ENCODE assay signal across 10 cellular contexts in the genomic region with DNA sequence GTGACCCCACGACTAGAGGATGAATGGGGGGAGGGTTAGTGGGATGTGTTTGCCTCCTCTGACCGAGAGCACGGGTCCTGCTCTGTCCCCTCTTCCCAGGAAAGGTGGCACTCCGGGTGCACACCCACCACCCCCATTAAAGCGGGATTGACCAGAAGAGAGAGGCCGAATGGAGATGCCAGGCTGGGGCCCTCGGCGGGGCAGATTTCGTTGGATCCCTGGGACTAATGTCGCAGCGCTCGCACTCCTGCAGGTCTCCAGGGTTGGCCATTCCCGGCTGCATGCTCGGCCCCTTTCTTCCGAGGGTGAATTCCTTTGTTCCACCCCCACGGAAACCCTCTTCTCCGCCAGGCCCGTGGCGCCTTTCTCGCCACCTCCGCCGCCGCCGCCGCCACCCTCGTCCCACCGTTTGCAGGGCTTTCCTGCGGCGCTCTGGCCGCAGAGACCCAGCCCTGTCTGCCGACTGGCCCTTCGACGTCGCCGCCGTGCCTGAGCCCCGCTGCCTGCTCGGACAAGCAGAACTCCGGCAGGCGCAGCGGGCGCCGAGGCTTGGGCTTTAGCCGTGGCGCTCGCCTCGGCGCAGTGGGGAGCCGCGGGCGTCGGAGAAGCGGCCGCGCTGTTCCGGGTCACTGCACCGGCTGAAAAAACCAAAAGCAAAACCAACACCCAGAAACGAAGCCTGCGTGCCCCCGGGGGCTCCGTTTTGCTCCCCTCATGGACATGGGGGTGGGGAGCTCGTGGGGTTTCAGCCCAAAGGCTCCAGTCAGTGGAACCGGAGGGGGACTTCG. TPM values are rescaled to one million over a fixed set of nuclear protein-coding genes. Genes with fewer than 3 reads are reported as not detected.
DNase-seq lines count a peak whose midpoint lies in the region; ATAC-seq and TF ChIP-seq lines count a peak whose summit lies in the region.
"Had no signal": no experiment of that assay in that cellular context is flagged by ENCODE, and none has a peak within 500 bp of the region (broad histone marks: within the 10 kb centered on the region; RNA-seq: fewer than 3 reads in every experiment).

No MANE protein-coding gene starts in this region.

- intact Hi-C loops in psoas muscle (cut with DNase I), result no loop called here

- H3K36me3 ChIP-seq in NT2/D1 (ENCODE audit: insufficient read depth, insufficient read length, low read length) (no peaks in the 10 kb centered on the region), esophagus (ENCODE audit: control insufficient read depth in 2 of 2, insufficient read depth in 2 of 2, low read length in 1 of 2) (no peaks in the 10 kb centered on the region), psoas muscle (ENCODE audit: insufficient read depth in 1 of 2, low read depth in 1 of 2) (no peaks in the 10 kb centered on the region)
- H3K36me3 ChIP-seq: MG63 had no signal

- H3K27ac ChIP-seq in esophagus (ENCODE audit: low read depth in 2 of 2, low read length in 1 of 2) (no peak overlapping the region), psoas muscle (no peak overlapping the region)

- ATAC-seq in psoas muscle, result peak in 1 of 4 donors; percentile 48

- H3K4me1 ChIP-seq in NT2/D1 (ENCODE audit: insufficient read depth, insufficient read length), result peaks cover 25% of the 10 kb centered on the region
- peaks cover 0 to 8% of the 10 kb centered on the region in 2 donors for H3K4me1 ChIP-seq in esophagus (ENCODE audit: control insufficient read depth in 2 of 2, insufficient read depth in 2 of 2, low read length in 1 of 2)
- peaks cover 7% of the 10 kb centered on the region for H3K4me1 ChIP-seq in psoas muscle

- H3K4me3 ChIP-seq in NT2/D1 (ENCODE audit: insufficient read length, low read depth), result peak overlapping the region; percentile 28
- peak overlapping the region; percentile 4 to 19 for H3K4me3 ChIP-seq in esophagus (ENCODE audit: low read depth in 1 of 2, low read length in 2 of 2)
- H3K4me3 ChIP-seq in psoas muscle, result peak overlapping the region; percentile 45
- H3K4me3 ChIP-seq: MG63 had no signal

- TF ChIP-seq CTCF in psoas muscle (IDR thresholded peaks at IDR 0.05), result no peak

- DNase-seq in ELF-1 (ENCODE audit: low read depth, low spot score) (peak; percentile 60), NT2/D1 (ENCODE audit: low read depth, low spot score) (no peak), psoas muscle (no peak), NCI-H510A treated with DMSO at 0.1 percent for 48 hours (lab: John Stamatoyannopoulos, UW) (no peak), SIG-M5 (lab: John Stamatoyannopoulos, UW) (no peak), NCI-H187 treated with DMSO at 0.1 percent for 48 hours (lab: John Stamatoyannopoulos, UW) (no peak)
- DNase-seq in stimulated activated CD4-positive, alpha-beta T cell treated with anti-CD3 and anti-CD28 coated beads, Interleukin-15, amount 100 ng/mL, for 24 hours, result no peak
- DNase-seq: MG63, occipital lobe had no signal

- peak overlapping the region; percentile 32 for H3K9ac ChIP-seq in NT2/D1 (ENCODE audit: insufficient read length, low read depth)

- H3K27me3 ChIP-seq in NT2/D1 (ENCODE audit: insufficient read depth, insufficient read length), result peaks cover 100% of the 10 kb centered on the region
- peaks cover 14 to 40% of the 10 kb centered on the region in 2 donors for H3K27me3 ChIP-seq in esophagus (ENCODE audit: control insufficient read depth in 1 of 2, insufficient read depth in 2 of 2, low read length in 2 of 2)
- peaks cover 0 to 82% (median 50%) of the 10 kb centered on the region in 3 donors for H3K27me3 ChIP-seq in psoas muscle (ENCODE audit: insufficient read depth in 3 of 3, low read length in 2 of 3)
- H3K27me3 ChIP-seq: MG63 had no signal

- WGBS in esophagus, 2 donors, result 6% methylated on average over 64 of the region's 64 CpGs
- 3% methylated on average over 58 to 64 of the region's 64 CpGs for WGBS in psoas muscle, 3 donors

- H3K9me3 ChIP-seq in NT2/D1 (ENCODE audit: insufficient read depth, low read length) (no peaks in the 10 kb centered on the region), esophagus (ENCODE audit: control insufficient read depth in 2 of 2, insufficient read depth in 1 of 2, low read depth in 1 of 2, low read length in 1 of 2) (no peaks in the 10 kb centered on the region), psoas muscle (no peaks in the 10 kb centered on the region)
- H3K9me3 ChIP-seq: MG63 had no signal

RNA-seq across cellular contexts. Expression of a gene that starts 11.8 kb away (rescaled TPM):
- under 1 TPM; 0.01 to 0.02 TPM for polyA plus RNA-seq in esophagus
- under 1 TPM in 3 of 4 donors, not detected in 1; 0.13 to 0.26 (median 0.20) TPM for total RNA-seq in psoas muscle
- polyA plus RNA-seq in psoas muscle, result under 1 TPM; 0.01 to 0.04 (median 0.01) TPM
- total RNA-seq: occipital lobe had no signal
